In the genomic region with DNA sequence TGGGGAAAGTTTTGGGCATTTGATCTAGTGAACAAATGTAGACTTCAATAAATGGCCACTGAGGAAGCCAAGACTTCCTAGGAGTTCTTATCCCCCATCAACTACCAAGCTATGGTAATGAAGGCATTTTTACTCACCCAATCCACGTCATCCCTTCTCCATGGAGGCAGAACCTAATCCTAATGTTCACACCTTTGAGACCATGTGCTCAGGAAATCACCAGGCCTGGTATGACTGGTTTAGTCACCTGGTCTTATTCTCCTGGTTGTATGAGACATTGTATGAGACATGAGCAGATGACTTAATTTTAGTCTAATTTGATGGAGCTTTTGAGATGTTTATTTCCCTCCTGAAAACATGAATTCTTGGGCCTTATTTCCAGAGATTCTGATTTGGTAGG, we compare ENCODE assay signal across 31 cellular contexts.
"Had no signal": no experiment of that assay in that cellular context is flagged by ENCODE, and none has a peak within 500 bp of the region (broad histone marks: within the 10 kb centered on the region; RNA-seq: fewer than 3 reads in every experiment).

No MANE protein-coding gene starts in this region.

- ATAC-seq: activated CD4-positive, alpha-beta T cell treated with anti-CD3 and anti-CD28 coated beads for 36 hours; activated CD4-positive, CD25-positive, alpha-beta regulatory T cell treated with anti-CD3 and anti-CD28 coated beads, Interleukin-2, amount 50 U/mL, for 24 hours; activated naive CD4-positive, alpha-beta T cell treated with anti-CD3 and anti-CD28 coated beads, Interleukin-2, amount 50 U/mL, for 72 hours; activated T-cell treated with anti-CD3 and anti-CD28 coated beads, Interleukin-2, amount 50 U/mL, for 4 hours; body of pancreas; Panc1; WTC11 had no signal

- H3K27ac ChIP-seq: adrenal gland, body of pancreas, breast epithelium, KMS-11, SJSA1 had no signal

- H3K27me3 ChIP-seq: adrenal gland, body of pancreas, breast epithelium, SJSA1 had no signal

- H3K36me3 ChIP-seq: adrenal gland, breast epithelium, SJSA1 had no signal

- H3K4me3 ChIP-seq: adrenal gland, body of pancreas, breast epithelium, SJSA1 had no signal

- H3K4me1 ChIP-seq: adrenal gland, body of pancreas, breast epithelium had no signal

- DNase-seq: activated CD4-positive, alpha-beta memory T cell treated with anti-CD3 and anti-CD28 coated beads for 36 hours; activated CD4-positive, alpha-beta T cell treated with anti-CD3 and anti-CD28 coated beads for 36 hours; activated CD4-positive, alpha-beta T cell treated with anti-CD3 and anti-CD28 coated beads, Interleukin-2, amount 10 ng/mL, durations not matched to agents 7 days and 5 days; activated CD8-positive, alpha-beta memory T cell treated with anti-CD3 and anti-CD28 coated beads, Interleukin-2, amount 50 U/mL, for 4 hours; activated gamma-delta T cell treated with Interleukin-2 at 50 U/mL for 16 hours; activated naive CD4-positive, alpha-beta T cell treated with anti-CD3 and anti-CD28 coated beads for 36 hours; activated T-cell treated with anti-CD3 and anti-CD28 coated beads for 4 hours; activated T-cell treated with anti-CD3 and anti-CD28 coated beads, Interleukin-2, amount 50 U/mL, for 4 hours; adrenal gland; body of pancreas; caudate nucleus; cerebellar nuclear complex; NCI-H1048; NCI-H1105 treated with DMSO at 0.1 percent for 48 hours; NCI-H1436; NCI-H1694; NCI-H1930; NCI-H2081 treated with DMSO at 0.1 percent for 48 hours; NCI-H226; NCI-H446 treated with DMSO at 0.1 percent for 48 hours; NCI-H524; RPMI8226; SHP77 treated with DMSO at 0.1 percent for 48 hours; SK-N-SH had no signal

- H3K9me3 ChIP-seq: adrenal gland, body of pancreas, breast epithelium, SJSA1, SK-N-SH had no signal
